In the genomic region with DNA sequence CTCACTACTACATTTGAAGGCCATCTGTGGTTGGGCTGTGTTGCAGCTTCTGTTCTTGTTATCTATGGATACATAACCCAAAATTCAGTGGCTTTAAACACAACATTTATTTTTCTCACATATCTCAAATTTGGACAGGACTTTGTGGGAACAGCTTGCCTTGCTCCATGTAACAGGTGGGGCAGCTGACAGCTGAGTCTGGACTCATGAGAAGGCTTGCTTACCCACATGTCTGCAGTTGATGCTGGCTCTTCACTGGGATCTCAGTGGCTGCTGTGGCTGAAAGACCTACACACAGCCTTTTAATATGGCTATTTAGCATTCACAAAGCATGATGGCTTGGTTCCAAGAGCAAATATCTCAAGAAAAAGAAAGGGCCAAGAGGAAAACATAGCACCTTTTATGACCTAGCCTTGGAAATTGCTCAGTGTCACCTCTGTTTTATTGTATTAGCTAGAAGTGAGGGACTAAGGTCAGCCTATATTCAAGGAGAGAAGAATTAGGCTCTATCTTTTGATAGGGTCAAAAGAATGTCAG, we compare ENCODE assay signal across 2 cellular contexts.
TF ChIP-seq lines count a peak whose summit lies in the region.

No MANE protein-coding gene starts in this region.

TF ChIP-seq in SK-N-SH, 30 proteins besides CTCF, POLR2A, EP300 and RAD21 (continued from another document):
- TF ChIP-seq, protein P1, sequence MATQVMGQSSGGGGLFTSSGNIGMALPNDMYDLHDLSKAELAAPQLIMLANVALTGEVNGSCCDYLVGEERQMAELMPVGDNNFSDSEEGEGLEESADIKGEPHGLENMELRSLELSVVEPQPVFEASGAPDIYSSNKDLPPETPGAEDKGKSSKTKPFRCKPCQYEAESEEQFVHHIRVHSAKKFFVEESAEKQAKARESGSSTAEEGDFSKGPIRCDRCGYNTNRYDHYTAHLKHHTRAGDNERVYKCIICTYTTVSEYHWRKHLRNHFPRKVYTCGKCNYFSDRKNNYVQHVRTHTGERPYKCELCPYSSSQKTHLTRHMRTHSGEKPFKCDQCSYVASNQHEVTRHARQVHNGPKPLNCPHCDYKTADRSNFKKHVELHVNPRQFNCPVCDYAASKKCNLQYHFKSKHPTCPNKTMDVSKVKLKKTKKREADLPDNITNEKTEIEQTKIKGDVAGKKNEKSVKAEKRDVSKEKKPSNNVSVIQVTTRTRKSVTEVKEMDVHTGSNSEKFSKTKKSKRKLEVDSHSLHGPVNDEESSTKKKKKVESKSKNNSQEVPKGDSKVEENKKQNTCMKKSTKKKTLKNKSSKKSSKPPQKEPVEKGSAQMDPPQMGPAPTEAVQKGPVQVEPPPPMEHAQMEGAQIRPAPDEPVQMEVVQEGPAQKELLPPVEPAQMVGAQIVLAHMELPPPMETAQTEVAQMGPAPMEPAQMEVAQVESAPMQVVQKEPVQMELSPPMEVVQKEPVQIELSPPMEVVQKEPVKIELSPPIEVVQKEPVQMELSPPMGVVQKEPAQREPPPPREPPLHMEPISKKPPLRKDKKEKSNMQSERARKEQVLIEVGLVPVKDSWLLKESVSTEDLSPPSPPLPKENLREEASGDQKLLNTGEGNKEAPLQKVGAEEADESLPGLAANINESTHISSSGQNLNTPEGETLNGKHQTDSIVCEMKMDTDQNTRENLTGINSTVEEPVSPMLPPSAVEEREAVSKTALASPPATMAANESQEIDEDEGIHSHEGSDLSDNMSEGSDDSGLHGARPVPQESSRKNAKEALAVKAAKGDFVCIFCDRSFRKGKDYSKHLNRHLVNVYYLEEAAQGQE (IDR thresholded peaks at IDR 0.05; ENCODE audit: low read depth, low read length), result no peak
- no peak for TF ChIP-seq POLR2AphosphoS5 (IDR thresholded peaks at IDR 0.05; ENCODE audit: low read depth, low read length)
- TF ChIP-seq, protein P2, sequence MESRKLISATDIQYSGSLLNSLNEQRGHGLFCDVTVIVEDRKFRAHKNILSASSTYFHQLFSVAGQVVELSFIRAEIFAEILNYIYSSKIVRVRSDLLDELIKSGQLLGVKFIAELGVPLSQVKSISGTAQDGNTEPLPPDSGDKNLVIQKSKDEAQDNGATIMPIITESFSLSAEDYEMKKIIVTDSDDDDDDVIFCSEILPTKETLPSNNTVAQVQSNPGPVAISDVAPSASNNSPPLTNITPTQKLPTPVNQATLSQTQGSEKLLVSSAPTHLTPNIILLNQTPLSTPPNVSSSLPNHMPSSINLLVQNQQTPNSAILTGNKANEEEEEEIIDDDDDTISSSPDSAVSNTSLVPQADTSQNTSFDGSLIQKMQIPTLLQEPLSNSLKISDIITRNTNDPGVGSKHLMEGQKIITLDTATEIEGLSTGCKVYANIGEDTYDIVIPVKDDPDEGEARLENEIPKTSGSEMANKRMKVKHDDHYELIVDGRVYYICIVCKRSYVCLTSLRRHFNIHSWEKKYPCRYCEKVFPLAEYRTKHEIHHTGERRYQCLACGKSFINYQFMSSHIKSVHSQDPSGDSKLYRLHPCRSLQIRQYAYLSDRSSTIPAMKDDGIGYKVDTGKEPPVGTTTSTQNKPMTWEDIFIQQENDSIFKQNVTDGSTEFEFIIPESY (IDR thresholded peaks at IDR 0.05; ENCODE audit: borderline replicate concordance, low read depth), result no peak
- TF ChIP-seq ELF1 (IDR thresholded peaks at IDR 0.05), result no peak
- no peak for TF ChIP-seq FOXM1 (IDR thresholded peaks at IDR 0.05; ENCODE audit: low read depth)
- TF ChIP-seq IRF3 (IDR thresholded peaks at IDR 0.05; ENCODE audit: low read depth, low read length), result no peak
- TF ChIP-seq FOXJ3 (CRISPR knock-in tag; IDR thresholded peaks at IDR 0.05), result no peak
- TF ChIP-seq FOSL2 (IDR thresholded peaks at IDR 0.05; ENCODE audit: borderline replicate concordance, low read depth), result no peak
- no peak for TF ChIP-seq GATA2 (CRISPR knock-in tag; IDR thresholded peaks at IDR 0.05)
- no peak for TF ChIP-seq RXRA (IDR thresholded peaks at IDR 0.05; ENCODE audit: borderline replicate concordance, low read depth)
- TF ChIP-seq, protein P3, sequence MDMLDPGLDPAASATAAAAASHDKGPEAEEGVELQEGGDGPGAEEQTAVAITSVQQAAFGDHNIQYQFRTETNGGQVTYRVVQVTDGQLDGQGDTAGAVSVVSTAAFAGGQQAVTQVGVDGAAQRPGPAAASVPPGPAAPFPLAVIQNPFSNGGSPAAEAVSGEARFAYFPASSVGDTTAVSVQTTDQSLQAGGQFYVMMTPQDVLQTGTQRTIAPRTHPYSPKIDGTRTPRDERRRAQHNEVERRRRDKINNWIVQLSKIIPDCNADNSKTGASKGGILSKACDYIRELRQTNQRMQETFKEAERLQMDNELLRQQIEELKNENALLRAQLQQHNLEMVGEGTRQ (IDR thresholded peaks at IDR 0.05; ENCODE audit: borderline replicate concordance, low read depth, low read length), result no peak

TF ChIP-seq in SK-N-SH treated with all-trans-retinoic acid at 6 μM for 48 hours, 23 proteins besides CTCF, POLR2A, EP300 and RAD21 (continued from another document):
- TF ChIP-seq CSRNP3 (CRISPR knock-in tag; IDR thresholded peaks at IDR 0.05) (no peak), ISL1 (CRISPR knock-in tag; IDR thresholded peaks at IDR 0.05) (no peak), GLIS3 (CRISPR knock-in tag; IDR thresholded peaks at IDR 0.05) (no peak), RARB (CRISPR knock-in tag; IDR thresholded peaks at IDR 0.05) (no peak), PPARA (CRISPR knock-in tag; IDR thresholded peaks at IDR 0.05; ENCODE audit: borderline replicate concordance) (no peak), TCF4 (CRISPR knock-in tag; IDR thresholded peaks at IDR 0.05; ENCODE audit: borderline replicate concordance) (no peak)
- TF ChIP-seq, protein P4, sequence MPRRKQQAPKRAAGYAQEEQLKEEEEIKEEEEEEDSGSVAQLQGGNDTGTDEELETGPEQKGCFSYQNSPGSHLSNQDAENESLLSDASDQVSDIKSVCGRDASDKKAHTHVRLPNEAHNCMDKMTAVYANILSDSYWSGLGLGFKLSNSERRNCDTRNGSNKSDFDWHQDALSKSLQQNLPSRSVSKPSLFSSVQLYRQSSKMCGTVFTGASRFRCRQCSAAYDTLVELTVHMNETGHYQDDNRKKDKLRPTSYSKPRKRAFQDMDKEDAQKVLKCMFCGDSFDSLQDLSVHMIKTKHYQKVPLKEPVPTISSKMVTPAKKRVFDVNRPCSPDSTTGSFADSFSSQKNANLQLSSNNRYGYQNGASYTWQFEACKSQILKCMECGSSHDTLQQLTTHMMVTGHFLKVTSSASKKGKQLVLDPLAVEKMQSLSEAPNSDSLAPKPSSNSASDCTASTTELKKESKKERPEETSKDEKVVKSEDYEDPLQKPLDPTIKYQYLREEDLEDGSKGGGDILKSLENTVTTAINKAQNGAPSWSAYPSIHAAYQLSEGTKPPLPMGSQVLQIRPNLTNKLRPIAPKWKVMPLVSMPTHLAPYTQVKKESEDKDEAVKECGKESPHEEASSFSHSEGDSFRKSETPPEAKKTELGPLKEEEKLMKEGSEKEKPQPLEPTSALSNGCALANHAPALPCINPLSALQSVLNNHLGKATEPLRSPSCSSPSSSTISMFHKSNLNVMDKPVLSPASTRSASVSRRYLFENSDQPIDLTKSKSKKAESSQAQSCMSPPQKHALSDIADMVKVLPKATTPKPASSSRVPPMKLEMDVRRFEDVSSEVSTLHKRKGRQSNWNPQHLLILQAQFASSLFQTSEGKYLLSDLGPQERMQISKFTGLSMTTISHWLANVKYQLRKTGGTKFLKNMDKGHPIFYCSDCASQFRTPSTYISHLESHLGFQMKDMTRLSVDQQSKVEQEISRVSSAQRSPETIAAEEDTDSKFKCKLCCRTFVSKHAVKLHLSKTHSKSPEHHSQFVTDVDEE (CRISPR knock-in tag; IDR thresholded peaks at IDR 0.05), result no peak
